1 cellular context compared by ENCODE assay signal in genomic region chr17:68309066-68309670, GRCh38. TPM values are rescaled to one million over a fixed set of nuclear protein-coding genes. Genes with fewer than 3 reads are reported as not detected.
"Had no signal": no experiment of that assay in that cellular context is flagged by ENCODE, and none has a peak within 500 bp of the region (broad histone marks: within the 10 kb centered on the region; RNA-seq: fewer than 3 reads in every experiment).

No MANE protein-coding gene starts in this region.

RNA-seq across cellular contexts. Expression of gene SLC16A6, which starts 18.2 kb away (rescaled TPM):
- total RNA-seq: GM23338 had no signal
- polyA plus RNA-seq: GM23338 had no signal
